12 cellular contexts compared by ENCODE assay signal in the genomic region with DNA sequence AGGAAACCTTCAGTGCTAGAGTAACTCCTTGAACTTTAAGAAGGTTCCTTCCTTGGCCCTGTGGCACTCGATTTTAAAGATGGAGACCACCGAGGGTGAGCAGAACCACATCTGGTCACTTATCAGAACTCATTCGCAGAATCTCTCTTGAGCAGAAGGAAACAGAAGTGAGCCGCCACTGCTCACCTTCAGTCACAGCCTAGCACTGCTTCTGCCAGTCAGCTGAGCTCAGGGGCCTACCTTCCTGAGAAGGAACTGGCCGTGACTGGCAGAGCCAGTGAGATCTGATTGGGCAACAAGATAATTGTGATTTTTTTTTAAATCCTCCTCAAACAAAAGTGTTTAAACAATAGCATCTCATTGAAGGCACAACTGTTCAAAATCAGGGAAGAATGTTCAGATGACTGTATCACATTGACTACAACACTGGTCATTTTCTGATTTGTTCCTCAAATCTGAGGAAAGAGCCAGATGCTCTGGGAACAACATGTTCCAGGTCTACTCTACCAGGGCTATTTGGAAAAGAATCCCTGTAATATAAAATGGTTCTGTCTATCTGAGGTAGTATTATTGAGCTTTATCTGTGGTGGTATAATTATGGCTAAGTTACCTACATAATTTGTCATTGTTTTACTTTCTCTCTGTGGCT. TPM values are rescaled to one million over a fixed set of nuclear protein-coding genes. Genes with fewer than 3 reads are reported as not detected.
DNase-seq lines count a peak whose midpoint lies in the region; ATAC-seq and TF ChIP-seq lines count a peak whose summit lies in the region.
"Had no signal": no experiment of that assay in that cellular context is flagged by ENCODE, and none has a peak within 500 bp of the region (broad histone marks: within the 10 kb centered on the region; RNA-seq: fewer than 3 reads in every experiment).

No MANE protein-coding gene starts in this region.

- H3K36me3 Mint-ChIP-seq in activated CD4-positive, alpha-beta memory T cell treated with anti-CD3 and anti-CD28 coated beads for 36 hours: no peaks in the 10 kb centered on the region
- peaks cover 5% of the 10 kb centered on the region for H3K36me3 Mint-ChIP-seq in activated CD4-positive, alpha-beta memory T cell treated with anti-CD3 and anti-CD28 coated beads, Interleukin-2, amount 10 ng/mL, durations not matched to agents 7 days and 5 days (ENCODE audit: low read depth)
- peaks cover 0 to 6% (median 0%) of the 10 kb centered on the region in 5 donors for H3K36me3 Mint-ChIP-seq in naive thymus-derived CD4-positive, alpha-beta T cell
- H3K36me3 Mint-ChIP-seq in type B pancreatic cell: peaks cover 5% of the 10 kb centered on the region

- CTCF ChIA-PET in activated CD4-positive, alpha-beta memory T cell treated with anti-CD3 and anti-CD28 coated beads for 36 hours (lab: Charles Lee): interaction anchor here (0.7 to 3.1 kb wide), 4 partner anchors 38 to 227 kb away, joined by 3 to 15 read pairs (median 5); no protein-coding TSS in a partner anchor
- CTCF ChIA-PET in activated CD4-positive, alpha-beta memory T cell treated with anti-CD3 and anti-CD28 coated beads, Interleukin-2, amount 10 ng/mL, durations not matched to agents 7 days and 5 days (lab: Charles Lee): interaction anchor here (1.2 kb wide), 1 partner anchor 57 kb away, joined by 3 read pairs; no protein-coding TSS in a partner anchor
- CTCF ChIA-PET in naive thymus-derived CD4-positive, alpha-beta T cell (lab: Charles Lee): interaction anchor here (0.7 to 1.1 kb wide), 2 partner anchors 12 to 51 kb away, joined by 3 read pairs; no protein-coding TSS in a partner anchor
- CTCF ChIA-PET in GM10248 (lab: Yijun Ruan, JAX): interaction anchor here (0.9 to 1.3 kb wide), 2 partner anchors 62 to 67 kb away, joined by 3 to 4 read pairs; no protein-coding TSS in a partner anchor

- peaks cover 43% of the 10 kb centered on the region for H3K4me1 Mint-ChIP-seq in activated CD4-positive, alpha-beta memory T cell treated with anti-CD3 and anti-CD28 coated beads for 36 hours (ENCODE audit: low read depth)
- peaks cover 30% of the 10 kb centered on the region for H3K4me1 Mint-ChIP-seq in activated CD4-positive, alpha-beta memory T cell treated with anti-CD3 and anti-CD28 coated beads, Interleukin-2, amount 10 ng/mL, durations not matched to agents 7 days and 5 days
- peaks cover 37 to 80% (median 70%) of the 10 kb centered on the region in 7 donors for H3K4me1 Mint-ChIP-seq in naive thymus-derived CD4-positive, alpha-beta T cell
- H3K4me1 Mint-ChIP-seq in type B pancreatic cell (ENCODE audit: unreplicated experiment): peaks cover 7% of the 10 kb centered on the region

- no peaks in the 10 kb centered on the region for H3K9me3 ChIP-seq in naive thymus-derived CD4-positive, alpha-beta T cell (ENCODE audit: control insufficient read depth in 2 of 3, low read length in 3 of 3)
- H3K9me3 ChIP-seq: neutrophil had no signal

- in situ Hi-C loops in ACHN (cut with HindIII; ENCODE audit: low pct_ligation_motif_present, low pct_unique_long_range_greater_than_20kb, low sequenced_read_pairs): no loop called here

- POLR2A ChIA-PET in activated CD4-positive, alpha-beta memory T cell treated with anti-CD3 and anti-CD28 coated beads for 36 hours (lab: Charles Lee): interaction anchor here (1.9 kb wide), 1 partner anchor 43 kb away, joined by 5 read pairs; no protein-coding TSS in a partner anchor
- POLR2A ChIA-PET in activated CD4-positive, alpha-beta memory T cell treated with anti-CD3 and anti-CD28 coated beads, Interleukin-2, amount 10 ng/mL, durations not matched to agents 7 days and 5 days (lab: Charles Lee): interaction anchor here (7.2 kb wide), 1 partner anchor 43 kb away, joined by 93 read pairs; no protein-coding TSS in a partner anchor
- POLR2A ChIA-PET in naive thymus-derived CD4-positive, alpha-beta T cell (lab: Charles Lee): interaction anchor here (0.6 to 8.9 kb wide), 7 partner anchors 8 to 1074 kb away, joined by 3 to 143 read pairs (median 3); no protein-coding TSS in a partner anchor
- POLR2A ChIA-PET in GM10248 (lab: Yijun Ruan, JAX): no interaction called here

- H3K36me3 ChIP-seq in naive thymus-derived CD4-positive, alpha-beta T cell (ENCODE audit: control insufficient read depth in 2 of 3, insufficient read depth in 3 of 3, low read length in 3 of 3): no peaks in the 10 kb centered on the region
- H3K36me3 ChIP-seq: neutrophil had no signal

- peak overlapping the region; percentile 49 for H3K27ac Mint-ChIP-seq in activated CD4-positive, alpha-beta memory T cell treated with anti-CD3 and anti-CD28 coated beads for 36 hours
- H3K27ac Mint-ChIP-seq in activated CD4-positive, alpha-beta memory T cell treated with anti-CD3 and anti-CD28 coated beads, Interleukin-2, amount 10 ng/mL, durations not matched to agents 7 days and 5 days: no peak overlapping the region
- H3K27ac Mint-ChIP-seq in naive thymus-derived CD4-positive, alpha-beta T cell: peak overlapping the region in 8 of 9 donors; percentile 92 to 98 (median 96)
- no peak overlapping the region for H3K27ac Mint-ChIP-seq in type B pancreatic cell

- ATAC-seq in naive thymus-derived CD4-positive, alpha-beta T cell: no peak

- intact Hi-C loops in activated CD4-positive, alpha-beta memory T cell treated with anti-CD3 and anti-CD28 coated beads for 36 hours (cut with micrococcal nuclease): loop anchor here (5.0 kb wide), 2 partner anchors 58 to 438 kb away; no protein-coding TSS in a partner anchor
- intact Hi-C loops in naive thymus-derived CD4-positive, alpha-beta T cell (cut with micrococcal nuclease): loop anchor here (5.0 kb wide), 6 partner anchors 308 to 1777 kb away; a partner anchor contains a TSS

- no peaks in the 10 kb centered on the region for H3K27me3 ChIP-seq in naive thymus-derived CD4-positive, alpha-beta T cell (ENCODE audit: control insufficient read depth in 2 of 2, insufficient read depth in 2 of 2, low read length in 2 of 2)
- H3K27me3 ChIP-seq: neutrophil had no signal

- H3K4me3 Mint-ChIP-seq in activated CD4-positive, alpha-beta memory T cell treated with anti-CD3 and anti-CD28 coated beads for 36 hours: peak overlapping the region; percentile 42
- no peak overlapping the region for H3K4me3 Mint-ChIP-seq in activated CD4-positive, alpha-beta memory T cell treated with anti-CD3 and anti-CD28 coated beads, Interleukin-2, amount 10 ng/mL, durations not matched to agents 7 days and 5 days
- peak overlapping the region; percentile 16 to 89 (median 79) for H3K4me3 Mint-ChIP-seq in naive thymus-derived CD4-positive, alpha-beta T cell
- no peak overlapping the region for H3K4me3 Mint-ChIP-seq in type B pancreatic cell

- H3K4me1 ChIP-seq in naive thymus-derived CD4-positive, alpha-beta T cell (ENCODE audit: control insufficient read depth in 2 of 2, insufficient read depth in 2 of 2, low read length in 2 of 2): peaks cover 14 to 48% of the 10 kb centered on the region in 2 donors

- no peaks in the 10 kb centered on the region for H3K27me3 Mint-ChIP-seq in activated CD4-positive, alpha-beta memory T cell treated with anti-CD3 and anti-CD28 coated beads for 36 hours
- peaks cover 11% of the 10 kb centered on the region for H3K27me3 Mint-ChIP-seq in activated CD4-positive, alpha-beta memory T cell treated with anti-CD3 and anti-CD28 coated beads, Interleukin-2, amount 10 ng/mL, durations not matched to agents 7 days and 5 days
- peaks cover 0 to 4% (median 0%) of the 10 kb centered on the region in 5 donors for H3K27me3 Mint-ChIP-seq in naive thymus-derived CD4-positive, alpha-beta T cell
- H3K27me3 Mint-ChIP-seq in type B pancreatic cell: no peaks in the 10 kb centered on the region

- H3K9me3 Mint-ChIP-seq in activated CD4-positive, alpha-beta memory T cell treated with anti-CD3 and anti-CD28 coated beads for 36 hours: no peaks in the 10 kb centered on the region
- H3K9me3 Mint-ChIP-seq in activated CD4-positive, alpha-beta memory T cell treated with anti-CD3 and anti-CD28 coated beads, Interleukin-2, amount 10 ng/mL, durations not matched to agents 7 days and 5 days: no peaks in the 10 kb centered on the region
- peaks cover 0 to 2% (median 0%) of the 10 kb centered on the region in 11 donors for H3K9me3 Mint-ChIP-seq in naive thymus-derived CD4-positive, alpha-beta T cell
- H3K9me3 Mint-ChIP-seq in type B pancreatic cell: no peaks in the 10 kb centered on the region

- H3K27ac ChIP-seq in naive thymus-derived CD4-positive, alpha-beta T cell (ENCODE audit: low read depth, low read length): peak overlapping the region; percentile 59
- H3K27ac ChIP-seq in substantia nigra (ENCODE audit: low read depth, low read length, poor library complexity, severe bottlenecking): peak overlapping the region; percentile 19
- H3K27ac ChIP-seq: HL-60, neutrophil had no signal

- TF ChIP-seq CTCF in type B pancreatic cell (conservative IDR thresholded peaks at IDR 0.05) (no peak), GM10248 (IDR thresholded peaks at IDR 0.05; ENCODE audit: control extremely low read depth, extremely low read depth, low read depth, missing control alignments) (no peak)

- H3K4me3 ChIP-seq in naive thymus-derived CD4-positive, alpha-beta T cell (ENCODE audit: low read length): peak overlapping the region; percentile 7

- peak; percentile 55 for DNase-seq in activated CD4-positive, alpha-beta memory T cell treated with anti-CD3 and anti-CD28 coated beads for 36 hours
- DNase-seq in activated CD4-positive, alpha-beta memory T cell treated with anti-CD3 and anti-CD28 coated beads, Interleukin-2, amount 10 ng/mL, durations not matched to agents 7 days and 5 days: no peak
- peak; percentile 30 for DNase-seq in activated T-cell treated with anti-CD3 and anti-CD28 coated beads, Interleukin-2, amount 50 U/mL, for 1 hour
- peak in 7 of 9 donors; percentile 30 to 58 (median 41) for DNase-seq in naive thymus-derived CD4-positive, alpha-beta T cell
- no peak for DNase-seq in substantia nigra (lab: John Stamatoyannopoulos, UW)
- DNase-seq in type B pancreatic cell (ENCODE audit: extremely low spot score, unreplicated experiment): no peak
- DNase-seq in GM10248 (ENCODE audit: extremely low spot score): no peak
- DNase-seq in ACHN: no peak
- DNase-seq: amygdala, NCI-H1694 had no signal

RNA-seq across cellular contexts. Expression of a gene that starts 2.7 kb away (rescaled TPM):
- total RNA-seq in activated CD4-positive, alpha-beta memory T cell treated with anti-CD3 and anti-CD28 coated beads for 36 hours: 10 to 100 TPM; 27.4 to 29.1 TPM
- total RNA-seq in activated CD4-positive, alpha-beta memory T cell treated with anti-CD3 and anti-CD28 coated beads, Interleukin-2, amount 10 ng/mL, durations not matched to agents 7 days and 5 days: 10 to 100 TPM; 37.5 to 38.8 TPM
- total RNA-seq in naive thymus-derived CD4-positive, alpha-beta T cell: 10 to 100 TPM; 37.5 to 54.0 (median 46.6) TPM
- 100 to 1,000 TPM in 1 of 2 donors, 10 to 100 TPM in 1; 80.6 to 106 TPM for polyA plus RNA-seq in naive thymus-derived CD4-positive, alpha-beta T cell
- total RNA-seq in type B pancreatic cell (ENCODE audit: low replicate concordance): 59.0 and 83.6 TPM in 2 replicates

Comparison
In these comparisons a context has a peak if more than half of its experiments do, and no peak if none do; other contexts are left out.
1. DNase-seq: peak in activated CD4-positive, alpha-beta memory T cell treated with anti-CD3 and anti-CD28 coated beads for 36 hours (single experiment), activated T-cell treated with anti-CD3 and anti-CD28 coated beads, Interleukin-2, amount 50 U/mL, for 1 hour (single experiment) and naive thymus-derived CD4-positive, alpha-beta T cell (7 of 9); none in activated CD4-positive, alpha-beta memory T cell treated with anti-CD3 and anti-CD28 coated beads, Interleukin-2, amount 10 ng/mL, durations not matched to agents 7 days and 5 days (single experiment), substantia nigra (0 of 49), type B pancreatic cell (single experiment), GM10248 (single experiment) and ACHN (single experiment).
2. H3K27ac Mint-ChIP-seq: peak in activated CD4-positive, alpha-beta memory T cell treated with anti-CD3 and anti-CD28 coated beads for 36 hours (single experiment) and naive thymus-derived CD4-positive, alpha-beta T cell (8 of 9); none in activated CD4-positive, alpha-beta memory T cell treated with anti-CD3 and anti-CD28 coated beads, Interleukin-2, amount 10 ng/mL, durations not matched to agents 7 days and 5 days (single experiment) and type B pancreatic cell (single experiment).
3. H3K4me3 Mint-ChIP-seq: peak in activated CD4-positive, alpha-beta memory T cell treated with anti-CD3 and anti-CD28 coated beads for 36 hours (single experiment) and naive thymus-derived CD4-positive, alpha-beta T cell (10 of 10); none in activated CD4-positive, alpha-beta memory T cell treated with anti-CD3 and anti-CD28 coated beads, Interleukin-2, amount 10 ng/mL, durations not matched to agents 7 days and 5 days (single experiment) and type B pancreatic cell (single experiment).